ENCODE assay signal across 8 cellular contexts in genomic region chr16:27315333-27316037, GRCh38. TPM values are rescaled to one million over a fixed set of nuclear protein-coding genes. Genes with fewer than 3 reads are reported as not detected.
A peak's percentile ranks its signal among the peaks of the same experiment; 100 is the strongest.
DNase-seq lines count a peak whose midpoint lies in the region; ATAC-seq and FAIRE-seq lines count a peak whose summit lies in the region.

No MANE protein-coding gene starts in this region.

- intact Hi-C loops in left cardiac atrium (cut with DNase I), result loop anchor here in 1 of 2 donors (5.0 kb wide), 1 partner anchor 78 kb away; no protein-coding TSS in a partner anchor

- H3K36me3 ChIP-seq in small intestine (ENCODE audit: control insufficient read depth in 2 of 2, insufficient read depth in 2 of 2, low read length in 2 of 2), result no peaks in the 10 kb centered on the region

- peaks cover 48 to 56% of the 10 kb centered on the region in 2 donors for H3K36me3 Mint-ChIP-seq in activated naive CD4-positive, alpha-beta T cell treated with anti-CD3 and anti-CD28 coated beads, Interleukin-2, amount 50 U/mL, for 72 hours

- no peaks in the 10 kb centered on the region for H3K9me3 ChIP-seq in small intestine (ENCODE audit: control insufficient read depth, low read depth)

- H3K27ac Mint-ChIP-seq in activated naive CD4-positive, alpha-beta T cell treated with anti-CD3 and anti-CD28 coated beads, Interleukin-2, amount 50 U/mL, for 72 hours, result peak overlapping the region; percentile 97 to 98

- no peak for FAIRE-seq in small intestine (lab: Jason Lieb, UNC)

- peak; percentile 34 to 47 for ATAC-seq in activated naive CD4-positive, alpha-beta T cell treated with anti-CD3 and anti-CD28 coated beads, Interleukin-2, amount 50 U/mL, for 72 hours
- ATAC-seq in left cardiac atrium (peak in 1 of 2 donors; percentile 56), HG03045 (IDR thresholded peaks at IDR 0.05; ENCODE audit: unreplicated experiment) (no peak)

- in situ Hi-C loops in Caki2 (cut with HindIII; ENCODE audit: low pct_unique_long_range_greater_than_20kb, low sequenced_read_pairs), result no loop called here

- H3K4me3 ChIP-seq in small intestine (ENCODE audit: low read depth in 1 of 2, low read length in 2 of 2), result peak overlapping the region; percentile 12 to 96

- DNase-seq in Caki2 (ENCODE audit: low read depth), result peak; percentile 24
- peak; percentile 21 for DNase-seq in OCI-M1 (lab: John Stamatoyannopoulos, UW)
- DNase-seq in activated naive CD4-positive, alpha-beta T cell treated with anti-CD3 and anti-CD28 coated beads, Interleukin-2, amount 50 U/mL, for 72 hours (ENCODE audit: low spot score in 2 of 2), result peak; percentile 61 to 74
- peak; percentile 91 for DNase-seq in left cardiac atrium
- DNase-seq in small intestine, result peak; percentile 68
- no peak for DNase-seq in DMS153 treated with DMSO at 0.1 percent for 48 hours (lab: John Stamatoyannopoulos, UW; ENCODE audit: unreplicated experiment)
- no peak for DNase-seq in DMS79 treated with DMSO at 0.1 percent for 48 hours (lab: John Stamatoyannopoulos, UW)

- peak overlapping the region; percentile 32 to 99 for H3K27ac ChIP-seq in small intestine (ENCODE audit: low read depth in 1 of 2, low read length in 1 of 2)

- H3K9me3 Mint-ChIP-seq in activated naive CD4-positive, alpha-beta T cell treated with anti-CD3 and anti-CD28 coated beads, Interleukin-2, amount 50 U/mL, for 72 hours, result no peaks in the 10 kb centered on the region

- peaks cover 4 to 5% of the 10 kb centered on the region in 2 donors for H3K4me1 ChIP-seq in small intestine (ENCODE audit: control insufficient read depth in 2 of 2, insufficient read depth in 1 of 2, low read depth in 1 of 2, low read length in 1 of 2)

- H3K27me3 ChIP-seq in small intestine (ENCODE audit: control insufficient read depth in 2 of 2, insufficient read depth in 2 of 2, low read length in 2 of 2), result no peaks in the 10 kb centered on the region

- 21 to 32% (median 25%) methylated on average over 9 of the region's 9 CpGs for WGBS in small intestine, 3 donors

RNA-seq across cellular contexts. Expression of gene IL4R, which starts 1.7 kb away (rescaled TPM):
- 14.9 and 26.0 TPM in 2 replicates for total RNA-seq in Caki2 (2014; rRNA removed; shearing (Covaris generic); ENCODE audit: low replicate concordance)
- 100 to 1,000 TPM; 166 to 218 TPM for total RNA-seq in activated naive CD4-positive, alpha-beta T cell treated with anti-CD3 and anti-CD28 coated beads, Interleukin-2, amount 50 U/mL, for 72 hours
- 10 to 100 TPM; 19.8 to 56.8 TPM for total RNA-seq in left cardiac atrium
- 10 to 100 TPM; 28.1 to 32.7 (median 28.6) TPM for polyA plus RNA-seq in small intestine

RNA-seq across cellular contexts. Expression of gene NSMCE1, which starts 46.9 kb away (rescaled TPM):
- total RNA-seq in Caki2 (2014; rRNA removed; shearing (Covaris generic); ENCODE audit: low replicate concordance), result 47.9 and 57.2 TPM in 2 replicates
- total RNA-seq in activated naive CD4-positive, alpha-beta T cell treated with anti-CD3 and anti-CD28 coated beads, Interleukin-2, amount 50 U/mL, for 72 hours, result 100 to 1,000 TPM; 106 to 132 TPM
- 10 to 100 TPM; 31.5 to 32.6 TPM for total RNA-seq in left cardiac atrium
- 10 to 100 TPM; 37.8 to 66.1 (median 42.7) TPM for polyA plus RNA-seq in small intestine

Comparison
In these comparisons a context has a peak if more than half of its experiments do, and no peak if none do; other contexts are left out.
1. DNase-seq: peak in Caki2 (single experiment), OCI-M1 (single experiment), activated naive CD4-positive, alpha-beta T cell treated with anti-CD3 and anti-CD28 coated beads, Interleukin-2, amount 50 U/mL, for 72 hours (2 of 2), left cardiac atrium (single experiment) and small intestine (single experiment); none in DMS153 treated with DMSO at 0.1 percent for 48 hours (single experiment) and DMS79 treated with DMSO at 0.1 percent for 48 hours (single experiment).